ENCODE assay signal across 28 cellular contexts in the genomic region with DNA sequence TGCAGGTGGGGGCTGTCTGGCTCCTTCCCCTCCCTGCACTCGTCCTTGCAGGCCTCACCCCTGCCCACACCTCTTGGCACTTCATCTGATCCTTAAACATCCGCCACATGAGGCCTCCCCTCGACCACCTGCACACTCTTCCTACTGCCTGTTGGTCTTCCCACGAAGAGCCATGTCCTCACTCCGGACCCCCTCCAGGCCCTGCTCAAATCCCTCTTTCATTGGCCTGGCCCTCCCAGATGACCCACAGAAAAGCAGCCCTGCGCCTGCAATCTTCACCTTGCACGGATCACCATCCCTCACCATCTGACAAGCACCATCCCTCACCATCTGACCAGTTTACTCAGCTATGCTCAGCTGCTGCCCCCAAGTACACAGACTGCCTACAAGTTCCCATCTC.
"Had no signal": no experiment of that assay in that cellular context is flagged by ENCODE, and none has a peak within 500 bp of the region (broad histone marks: within the 10 kb centered on the region; RNA-seq: fewer than 3 reads in every experiment).

No MANE protein-coding gene starts in this region.

- H3K9me3 Mint-ChIP-seq: natural killer cell treated with Interleukin-12 subunit alpha and Interleukin-12 subunit beta and Interleukin-15 and Interleukin-18, amount 100 ng/mL, for 72 hours had no signal

- H3K27ac ChIP-seq: left lung, ovary, skin epidermis, stomach, testis, thyroid gland, transverse colon, upper lobe of right lung had no signal

- H3K27ac Mint-ChIP-seq: natural killer cell treated with Interleukin-12 subunit alpha and Interleukin-12 subunit beta and Interleukin-15 and Interleukin-18, amount 100 ng/mL, for 72 hours; progenitor cell of endocrine pancreas; stimulated activated naive B cell treated with anti-CD40 and anti-IgM and Interleukin-4, amounts not matched to agents 10 μg/mL and 1 μg/mL and 100 μg/mL, for 72 hours had no signal

- DNase-seq: head of caudate nucleus; hippocampal formation; kidney; left colon; left lung; mesendoderm; midbrain; mucosa of descending colon; naive thymus-derived CD4-positive, alpha-beta T cell; occipital lobe; ovary; right cardiac atrium; stimulated activated CD4-positive, alpha-beta T cell treated with anti-CD3 and anti-CD28 coated beads, Interleukin-12 subunit alpha, Interleukin-12 subunit beta, amount 100 ng/mL, for 4 hours; stimulated activated CD4-positive, alpha-beta T cell treated with anti-CD3 and anti-CD28 coated beads, Interleukin-15, amount 100 ng/mL, for 24 hours; stimulated activated CD4-positive, alpha-beta T cell treated with anti-CD3 and anti-CD28 coated beads, Interleukin-2, amount 100 ng/mL, for 24 hours; stimulated activated CD4-positive, alpha-beta T cell treated with anti-CD3 and anti-CD28 coated beads, Interleukin-4, amount 100 ng/mL, for 1 hour; stimulated activated naive B cell treated with anti-CD40 and anti-IgM and Interleukin-4, amounts not matched to agents 10 μg/mL and 1 μg/mL and 100 μg/mL, for 72 hours; stimulated activated naive CD8-positive, alpha-beta T cell treated with anti-CD3 and anti-CD28 coated beads, Interleukin-15, Interleukin-2, amounts not matched to agents 100 U/mL and 50 U/mL, for 24 hours; stomach; testis; thyroid gland; transverse colon; upper lobe of right lung had no signal

- H3K4me1 Mint-ChIP-seq: stimulated activated naive B cell treated with anti-CD40 and anti-IgM and Interleukin-4, amounts not matched to agents 10 μg/mL and 1 μg/mL and 100 μg/mL, for 72 hours had no signal

- H3K36me3 ChIP-seq: left lung, ovary, stomach, thyroid gland, transverse colon, upper lobe of right lung had no signal

- H3K27me3 Mint-ChIP-seq: naive thymus-derived CD4-positive, alpha-beta T cell; natural killer cell treated with Interleukin-12 subunit alpha and Interleukin-12 subunit beta and Interleukin-15 and Interleukin-18, amount 100 ng/mL, for 72 hours; stimulated activated naive B cell treated with anti-CD40 and anti-IgM and Interleukin-4, amounts not matched to agents 10 μg/mL and 1 μg/mL and 100 μg/mL, for 72 hours had no signal

- H3K9me3 ChIP-seq: mucosa of descending colon, ovary, testis, thyroid gland, transverse colon, upper lobe of right lung had no signal

- H3K27me3 ChIP-seq: left lung, ovary, testis, thyroid gland, transverse colon, upper lobe of right lung had no signal

- ATAC-seq: left colon; left lung; mucosa of descending colon; naive thymus-derived CD4-positive, alpha-beta T cell; natural killer cell treated with Interleukin-12 subunit alpha and Interleukin-12 subunit beta and Interleukin-15 and Interleukin-18, amount 100 ng/mL, for 72 hours; right cardiac atrium; sciatic nerve; stimulated activated naive B cell treated with anti-CD40 and anti-IgM and Interleukin-4, amounts not matched to agents 10 μg/mL and 1 μg/mL and 100 μg/mL, for 72 hours; stimulated activated naive CD8-positive, alpha-beta T cell treated with anti-CD3 and anti-CD28 coated beads, Interleukin-15, Interleukin-2, amounts not matched to agents 100 U/mL and 50 U/mL, for 24 hours; upper lobe of right lung had no signal

- H3K36me3 Mint-ChIP-seq: stimulated activated naive B cell treated with anti-CD40 and anti-IgM and Interleukin-4, amounts not matched to agents 10 μg/mL and 1 μg/mL and 100 μg/mL, for 72 hours had no signal

- H3K4me3 Mint-ChIP-seq: naive thymus-derived CD4-positive, alpha-beta T cell; natural killer cell treated with Interleukin-12 subunit alpha and Interleukin-12 subunit beta and Interleukin-15 and Interleukin-18, amount 100 ng/mL, for 72 hours; stimulated activated naive B cell treated with anti-CD40 and anti-IgM and Interleukin-4, amounts not matched to agents 10 μg/mL and 1 μg/mL and 100 μg/mL, for 72 hours had no signal

- H3K4me3 ChIP-seq: left lung, lung, mucosa of descending colon, ovary, skin epidermis, stomach, testis, thyroid gland, transverse colon, upper lobe of right lung had no signal

- H3K4me1 ChIP-seq: stomach, testis, transverse colon, upper lobe of right lung had no signal
